Comparison of ENCODE assay signal across 8 cellular contexts in the genomic region with DNA sequence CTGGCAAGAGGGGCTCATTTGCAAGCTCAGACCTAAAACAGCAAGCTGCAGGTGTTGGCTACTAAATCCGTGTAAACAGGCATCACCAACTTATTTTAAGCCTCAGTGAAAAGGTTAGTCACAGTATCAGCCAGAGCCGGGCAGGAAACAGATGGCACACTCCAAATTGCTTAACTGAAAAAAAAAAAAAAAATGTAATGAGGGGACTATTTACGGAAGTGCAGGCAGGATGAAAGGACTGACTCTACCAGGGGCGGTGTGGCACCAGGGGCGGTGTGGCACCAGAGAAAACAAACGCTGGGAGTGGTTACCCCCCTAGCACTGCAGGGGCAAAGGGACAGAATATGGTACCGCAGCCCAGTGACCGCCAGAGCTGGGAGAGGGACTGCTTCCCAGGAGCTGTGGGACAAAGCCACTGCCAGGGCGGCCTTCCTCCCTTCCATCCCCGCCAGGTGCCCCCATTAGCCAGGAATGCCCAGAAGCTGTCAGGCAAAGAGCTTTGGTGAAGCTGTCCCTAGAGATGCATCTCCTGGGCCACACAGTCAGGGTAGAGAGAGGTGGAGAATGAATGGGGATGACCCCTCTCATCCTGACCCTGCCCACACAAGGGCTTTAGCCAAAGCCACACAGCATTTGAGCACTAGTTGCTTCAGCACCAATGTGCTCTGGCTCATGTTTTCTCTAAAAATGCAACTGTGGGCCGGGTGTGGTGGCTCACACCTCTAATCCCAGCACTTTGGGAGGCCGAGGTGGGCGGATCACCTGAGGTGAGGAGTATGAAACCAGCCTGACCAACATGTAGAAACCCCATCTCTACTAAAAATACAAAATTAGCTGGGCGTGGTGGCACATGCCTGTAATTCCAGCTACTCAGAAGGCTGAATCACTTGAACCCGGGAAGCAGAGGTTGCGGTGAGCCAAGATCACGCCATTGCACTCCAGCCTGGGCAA. TPM values are rescaled to one million over a fixed set of nuclear protein-coding genes. Genes with fewer than 3 reads are reported as not detected.
DNase-seq lines count a peak whose midpoint lies in the region; ATAC-seq, FAIRE-seq and TF ChIP-seq lines count a peak whose summit lies in the region.

No MANE protein-coding gene starts in this region.

- no peaks in the 10 kb centered on the region for H3K79me2 ChIP-seq in endothelial cell of umbilical vein (ENCODE audit: control insufficient read depth, insufficient read depth, low read length)
- H3K79me2 ChIP-seq in PC-9 (ENCODE audit: low read depth) = no peaks in the 10 kb centered on the region

- H3K4me3 ChIP-seq in endothelial cell of umbilical vein (replicated peaks in 1 of 3; ENCODE audit: insufficient read depth in 1 of 3, low read depth in 1 of 3, low read length in 3 of 3) (no peak overlapping the region), PC-9 (no peak overlapping the region)

- H3K4me2 ChIP-seq in endothelial cell of umbilical vein (ENCODE audit: insufficient read depth, low read length) (peak overlapping the region; percentile 49), PC-9 (no peak overlapping the region)

- H3K9me3 ChIP-seq in endothelial cell of umbilical vein (replicated peaks; ENCODE audit: control insufficient read depth, insufficient read depth, low read length) = no peaks in the 10 kb centered on the region
- H3K9me3 ChIP-seq in PC-9 (ENCODE audit: insufficient read depth, low read depth) = no peaks in the 10 kb centered on the region

- H3F3A ChIP-seq in PC-9 (ENCODE audit: insufficient read depth, low read depth) = peaks cover 5% of the 10 kb centered on the region; the same call in 1 of the 2 replicates

- H2AFZ ChIP-seq in endothelial cell of umbilical vein (ENCODE audit: low read depth, low read length) (peak overlapping the region; percentile 32), PC-9 (no peak overlapping the region)

- BruUV-seq in endothelial cell of umbilical vein (replicated peaks; lab: Mats Ljungman, UMichigan) (TSS peak; percentile 19), PC-9 (replicated peaks; lab: Mats Ljungman, UMichigan) (no TSS peak)

- FAIRE-seq in endothelial cell of umbilical vein (lab: Jason Lieb, UNC) = peak; percentile 84

- H3K27ac ChIP-seq in endothelial cell of umbilical vein (ENCODE audit: insufficient read depth, low read depth, low read length) (peak overlapping the region; percentile 65), PC-9 (no peak overlapping the region)

- TF ChIP-seq CTCF in endothelial cell of umbilical vein (IDR thresholded peaks at IDR 0.05; ENCODE audit: extremely low read depth in 1 of 2, insufficient read depth in 1 of 2, low read depth in 1 of 2, low read length in 2 of 2) = no peak
- no peak for TF ChIP-seq CTCF in PC-9 (conservative IDR thresholded peaks at IDR 0.05)

- intact Hi-C loops in endothelial cell of umbilical vein (cut with micrococcal nuclease) (loop anchor here (1.0 to 2.0 kb wide), 6 partner anchors 41 to 225 kb away; no protein-coding TSS in a partner anchor), PC-9 (cut with micrococcal nuclease; ENCODE audit: unreplicated experiment) (no loop called here)

- DNase-seq in ELR (ENCODE audit: low read depth) (peak; percentile 33), HS-27A (ENCODE audit: low read depth) (peak; percentile 40), RPMI8226 (peak; percentile 94), endothelial cell of umbilical vein (ENCODE audit: low read depth, low spot score) (peak; percentile 94), PC-9 (no peak), AG20443 (ENCODE audit: low spot score) (no peak)
- peak; percentile 1 for DNase-seq in stimulated activated CD8-positive, alpha-beta memory T cell treated with anti-CD3 and anti-CD28 coated beads, Interleukin-4, amount 100 ng/mL, for 24 hours (ENCODE audit: low read depth)

- CTCF ChIA-PET in endothelial cell of umbilical vein (lab: Charles Lee) (interaction anchor here (0.7 to 1.9 kb wide), 10 partner anchors 10 to 199 kb away, joined by 3 to 7 read pairs (median 4); a partner anchor contains a TSS), PC-9 (lab: Charles Lee) (no interaction called here)

- POLR2A ChIA-PET in endothelial cell of umbilical vein (lab: Charles Lee) = interaction anchor here (0.7 to 0.8 kb wide), 2 partner anchors 23 to 146 kb away, joined by 6 read pairs; no protein-coding TSS in a partner anchor
- POLR2A ChIA-PET in PC-9 (lab: Charles Lee; ENCODE audit: unreplicated experiment) = interaction anchor here (0.7 to 0.8 kb wide), 2 partner anchors 182 to 287 kb away, joined by 11 to 44 read pairs; a partner anchor contains a TSS

- H3K36me3 ChIP-seq in endothelial cell of umbilical vein (ENCODE audit: control insufficient read depth in 2 of 2, extremely low read depth in 1 of 2, insufficient read depth in 2 of 2, low read length in 2 of 2) = no peaks in the 10 kb centered on the region
- no peaks in the 10 kb centered on the region for H3K36me3 ChIP-seq in PC-9 (ENCODE audit: low read depth)

- H3K4me1 ChIP-seq in endothelial cell of umbilical vein (ENCODE audit: control insufficient read depth, extremely low read depth, insufficient read depth, low read length) = peaks cover 37% of the 10 kb centered on the region
- H3K4me1 ChIP-seq in PC-9 (replicated peaks; ENCODE audit: insufficient read depth) = peaks cover 20% of the 10 kb centered on the region

- H3K9me1 ChIP-seq in endothelial cell of umbilical vein (replicated peaks; ENCODE audit: control insufficient read depth, extremely low read depth, insufficient read depth, low read length) = no peaks in the 10 kb centered on the region

- peak overlapping the region; percentile 46 for H3K9ac ChIP-seq in endothelial cell of umbilical vein (replicated peaks; ENCODE audit: extremely low read depth, insufficient read depth, low read length)

- no peaks in the 10 kb centered on the region for H3K27me3 ChIP-seq in endothelial cell of umbilical vein (ENCODE audit: control insufficient read depth in 2 of 2, insufficient read depth in 2 of 2, low read length in 2 of 2)
- H3K27me3 ChIP-seq in PC-9 (ENCODE audit: insufficient read depth, low read depth) = no peaks in the 10 kb centered on the region

- no peaks in the 10 kb centered on the region for H4K20me1 ChIP-seq in endothelial cell of umbilical vein (replicated peaks; ENCODE audit: control insufficient read depth, extremely low read depth, insufficient read depth, low read length)
- no peaks in the 10 kb centered on the region for H4K20me1 ChIP-seq in PC-9 (ENCODE audit: insufficient read depth)

- TF ChIP-seq POLR2A in endothelial cell of umbilical vein (IDR thresholded peaks at IDR 0.05; ENCODE audit: low read depth, low read length) = peak; percentile 63

- dilution Hi-C loops in endothelial cell of umbilical vein (cut with MboI; ENCODE audit: extremely low pct_ligation_motif_present, low sequenced_read_pairs) = no loop called here

- ATAC-seq in GM21390 (IDR thresholded peaks at IDR 0.05; ENCODE audit: unreplicated experiment) = peak; percentile 85

- H3K9me2 ChIP-seq in PC-9 (ENCODE audit: insufficient read depth) = no peaks in the 10 kb centered on the region

TF ChIP-seq in endothelial cell of umbilical vein, 7 proteins besides CTCF, POLR2A, EP300 and RAD21:
- TF ChIP-seq GATA2 (IDR thresholded peaks at IDR 0.05; ENCODE audit: insufficient read depth, insufficient read length, low read depth, low read length) = peak; percentile 38
- TF ChIP-seq MYC (IDR thresholded peaks at IDR 0.05; ENCODE audit: low read depth, low read length) = no peak
- peak; percentile 67 for TF ChIP-seq JUN (IDR thresholded peaks at IDR 0.05; ENCODE audit: borderline replicate concordance, insufficient read depth, insufficient read length, low read depth)
- TF ChIP-seq POLR2AphosphoS5 (IDR thresholded peaks at IDR 0.05; ENCODE audit: insufficient read depth, low read depth, low read length) = peak; percentile 73
- peak; percentile 67 for TF ChIP-seq FOS (IDR thresholded peaks at IDR 0.05; ENCODE audit: borderline replicate concordance, insufficient read depth, low read length)

RNA-seq across cellular contexts. Expression of a gene that starts 39.6 kb away (rescaled TPM):
- total RNA-seq in endothelial cell of umbilical vein (24.1 and 26.3 TPM in 2 replicates), PC-9 (2021) (0.68 and 1.2 TPM in 2 replicates)
- 10.8 and 12.1 TPM in 2 replicates for polyA plus RNA-seq in endothelial cell of umbilical vein
- polyA plus RNA-seq in endothelial cell of umbilical vein (2011; cell fraction: cytosol; rRNA removed) = 9.3 and 11.7 TPM in 2 replicates
- polyA plus RNA-seq in endothelial cell of umbilical vein (2011; cell fraction: nucleus; rRNA removed) = 22.4 and 23.3 TPM in 2 replicates
- 3.4 and 4.5 TPM in 2 replicates for polyA plus RNA-seq in endothelial cell of umbilical vein (2012)
- 39.3 and 39.6 TPM in 2 replicates for polyA minus RNA-seq in endothelial cell of umbilical vein
- 8.0 TPM for polyA minus RNA-seq in endothelial cell of umbilical vein (2011; cell fraction: cytosol; rRNA and poly(A)+ RNA removed)
- 47.0 and 49.5 TPM in 2 replicates for polyA minus RNA-seq in endothelial cell of umbilical vein (2011; cell fraction: nucleus; rRNA and poly(A)+ RNA removed)

RNA-seq across cellular contexts. Expression of a gene that starts 47.4 kb away (rescaled TPM):
- total RNA-seq in endothelial cell of umbilical vein (7.2 and 8.0 TPM in 2 replicates), PC-9 (2021) (15.9 and 16.2 TPM in 2 replicates)
- 3.3 and 4.7 TPM in 2 replicates for polyA plus RNA-seq in endothelial cell of umbilical vein
- 3.9 and 4.6 TPM in 2 replicates for polyA plus RNA-seq in endothelial cell of umbilical vein (2011; cell fraction: cytosol; rRNA removed)
- polyA plus RNA-seq in endothelial cell of umbilical vein (2011; cell fraction: nucleus; rRNA removed) = 11.4 and 11.8 TPM in 2 replicates
- polyA plus RNA-seq in endothelial cell of umbilical vein (2012) = 4.6 and 4.7 TPM in 2 replicates
- 4.1 and 4.2 TPM in 2 replicates for polyA minus RNA-seq in endothelial cell of umbilical vein
- 3.1 TPM for polyA minus RNA-seq in endothelial cell of umbilical vein (2011; cell fraction: cytosol; rRNA and poly(A)+ RNA removed)
- 3.8 and 3.9 TPM in 2 replicates for polyA minus RNA-seq in endothelial cell of umbilical vein (2011; cell fraction: nucleus; rRNA and poly(A)+ RNA removed)

Comparison
In these comparisons a context has a peak if more than half of its experiments do, and no peak if none do; other contexts are left out.
1. DNase-seq: peak in ELR (single experiment), HS-27A (single experiment), RPMI8226 (single experiment), endothelial cell of umbilical vein (single experiment) and stimulated activated CD8-positive, alpha-beta memory T cell treated with anti-CD3 and anti-CD28 coated beads, Interleukin-4, amount 100 ng/mL, for 24 hours (single experiment); none in PC-9 (0 of 2) and AG20443 (single experiment).
2. RNA of a gene that starts 39.6 kb away (total RNA-seq): 24.1 to 26.3 TPM in endothelial cell of umbilical vein; 0.68 to 1.2 TPM in PC-9; every median in the first group is over 10 times any median in the second.